14 cellular contexts compared by ENCODE assay signal in genomic region chr5:172065431-172066065, GRCh38. TPM values are rescaled to one million over a fixed set of nuclear protein-coding genes. Genes with fewer than 3 reads are reported as not detected.
DNase-seq lines count a peak whose midpoint lies in the region; ATAC-seq, FAIRE-seq and TF ChIP-seq lines count a peak whose summit lies in the region.
"Had no signal": no experiment of that assay in that cellular context is flagged by ENCODE, and none has a peak within 500 bp of the region (broad histone marks: within the 10 kb centered on the region; RNA-seq: fewer than 3 reads in every experiment).

No MANE protein-coding gene starts in this region.

- H4K8ac ChIP-seq in H1 (ENCODE audit: extremely low read depth, insufficient read depth, low read length): no peak overlapping the region

- WGBS in H1 (ENCODE audit: extremely low coverage in 1 of 2, insufficient coverage in 1 of 2, insufficient read length in 1 of 2, insufficient replicate concordance in 2 of 2, low coverage in 1 of 2, low lambda C conversion rate in 2 of 2, missing lambda C conversion rate in 1 of 2), 2 experiments: 88% methylated on average over 7 of the region's 7 CpGs; no CpG with 5 or more reads in 1 of the 2 experiments
- WGBS in psoas muscle, 3 donors: 59 to 71% (median 69%) methylated on average over 7 of the region's 7 CpGs

- no peak for FAIRE-seq in H1 (lab: Jason Lieb, UNC)
- FAIRE-seq: A204.1 had no signal

- H3K9ac ChIP-seq in H1 (replicated peaks in 1 of 4; ENCODE audit: extremely low read depth in 1 of 4, low read depth in 3 of 4, low read length in 3 of 4): no peak overlapping the region

- no peak for TF ChIP-seq CTCF in H1 (IDR thresholded peaks at IDR 0.05; ENCODE audit: control extremely low read depth in 1 of 3, insufficient read depth in 1 of 3, low read depth in 1 of 3, low read length in 3 of 3)
- no peak for TF ChIP-seq CTCF in psoas muscle (IDR thresholded peaks at IDR 0.05)

- no peak overlapping the region for H2BK20ac ChIP-seq in H1 (ENCODE audit: low read length)

- no peak overlapping the region for H3K56ac ChIP-seq in H1 (replicated peaks; ENCODE audit: insufficient read length, low read depth, low read length)

- no peak overlapping the region for H3K4me3 ChIP-seq in H1 (ENCODE audit: extremely low read depth in 1 of 4, insufficient read depth in 2 of 4, low read depth in 3 of 4, low read length in 4 of 4)
- no peak overlapping the region for H3K4me3 ChIP-seq in psoas muscle
- H3K4me3 ChIP-seq: heart right ventricle had no signal

- no peak overlapping the region for H2AFZ ChIP-seq in H1 (ENCODE audit: low read length)

- H4K91ac ChIP-seq in H1 (replicated peaks; ENCODE audit: insufficient read length, low read length): no peak overlapping the region

- H2BK12ac ChIP-seq in H1 (ENCODE audit: low read depth, low read length): no peak overlapping the region

- H3K36me3 ChIP-seq in H1 (ENCODE audit: control insufficient read depth in 2 of 4, insufficient read depth in 4 of 4, low read length in 3 of 4) (peaks cover 0 to 5% (median under 1%) of the 10 kb centered on the region in 4 experiments; a peak in 2 of 8 replicates), psoas muscle (ENCODE audit: insufficient read depth in 1 of 2, low read depth in 1 of 2) (peaks cover 0 to 16% of the 10 kb centered on the region in 2 donors)
- H3K36me3 ChIP-seq: WERI-Rb-1 had no signal

- H4K5ac ChIP-seq in H1 (ENCODE audit: insufficient read length, low read depth, low read length): no peak overlapping the region

- no peak overlapping the region for H3K14ac ChIP-seq in H1 (ENCODE audit: insufficient read length)

- H3K4me3 Mint-ChIP-seq in T-helper 1 cell treated with Interleukin-12 subunit alpha and Interleukin-12 subunit beta and Interleukin-4 antibody, amounts not matched to agents 30 μg/mL and 1 μg/mL, for 36 hours: peak overlapping the region; percentile 58
- H3K4me3 Mint-ChIP-seq in T-cell: peak overlapping the region in 2 of 3 donors; percentile 63 to 69

- H3K23me2 ChIP-seq in H1 (ENCODE audit: low read depth, low read length): no peaks in the 10 kb centered on the region

- H3K4me1 ChIP-seq in H1 (replicated peaks in 1 of 4; ENCODE audit: control insufficient read depth in 3 of 4, insufficient read depth in 4 of 4, low read length in 3 of 4): peaks cover 0 to 5% (median 0%) of the 10 kb centered on the region in 4 experiments; a peak in 4 of 7 replicates
- H3K4me1 ChIP-seq in psoas muscle: peaks cover 10% of the 10 kb centered on the region

- TF ChIP-seq RAD21 in H1 (IDR thresholded peaks at IDR 0.05 in 1 of 2, conservative IDR thresholded peaks at IDR 0.05 in 1 of 2; ENCODE audit: low read depth in 2 of 2, low read length in 2 of 2): no peak

- H3K27ac ChIP-seq in H1 (ENCODE audit: low read depth, low read length) (no peak overlapping the region), psoas muscle (no peak overlapping the region)
- H3K27ac ChIP-seq: WERI-Rb-1 had no signal

- H2BK15ac ChIP-seq in H1 (ENCODE audit: low read length): 0 out of 2 replicates have a peak overlapping the region, but pooled peaks have one; percentile 53

- peaks cover 47% of the 10 kb centered on the region for H3K4me1 Mint-ChIP-seq in T-helper 1 cell treated with Interleukin-12 subunit alpha and Interleukin-12 subunit beta and Interleukin-4 antibody, amounts not matched to agents 30 μg/mL and 1 μg/mL, for 36 hours (ENCODE audit: low read depth)
- peaks cover 73 to 82% (median 76%) of the 10 kb centered on the region in 3 donors for H3K4me1 Mint-ChIP-seq in T-cell

- H3K4ac ChIP-seq in H1 (replicated peaks; ENCODE audit: insufficient read length, low read depth, low read length): no peak overlapping the region

- H4K20me1 ChIP-seq in H1 (replicated peaks in 1 of 2; ENCODE audit: control insufficient read depth in 1 of 2, insufficient read depth in 2 of 2, low read length in 2 of 2): no peaks in the 10 kb centered on the region

- H2BK5ac ChIP-seq in H1 (ENCODE audit: low read depth, low read length): no peak overlapping the region

- H3K79me1 ChIP-seq in H1 (ENCODE audit: low read depth, low read length): no peaks in the 10 kb centered on the region

- no peaks in the 10 kb centered on the region for H3K27me3 Mint-ChIP-seq in T-helper 1 cell treated with Interleukin-12 subunit alpha and Interleukin-12 subunit beta and Interleukin-4 antibody, amounts not matched to agents 30 μg/mL and 1 μg/mL, for 36 hours (ENCODE audit: low read depth)
- no peaks in the 10 kb centered on the region for H3K27me3 Mint-ChIP-seq in T-cell

- H3K79me2 ChIP-seq in H1 (ENCODE audit: control insufficient read depth in 1 of 2, insufficient read depth in 2 of 2, low read length in 2 of 2): no peaks in the 10 kb centered on the region

- H3K9me3 Mint-ChIP-seq in T-helper 1 cell treated with Interleukin-12 subunit alpha and Interleukin-12 subunit beta and Interleukin-4 antibody, amounts not matched to agents 30 μg/mL and 1 μg/mL, for 36 hours: no peaks in the 10 kb centered on the region
- no peaks in the 10 kb centered on the region for H3K9me3 Mint-ChIP-seq in T-cell

- peak overlapping the region; percentile 90 for H3K27ac Mint-ChIP-seq in T-helper 1 cell treated with Interleukin-12 subunit alpha and Interleukin-12 subunit beta and Interleukin-4 antibody, amounts not matched to agents 30 μg/mL and 1 μg/mL, for 36 hours
- H3K27ac Mint-ChIP-seq in T-cell: peak overlapping the region; percentile 97 to 99

- intact Hi-C loops in psoas muscle (cut with DNase I): no loop called here

- no peak for TF ChIP-seq EP300 in H1 (IDR thresholded peaks at IDR 0.05; ENCODE audit: borderline replicate concordance in 1 of 2, low read depth in 2 of 2, low read length in 2 of 2)

- no peak overlapping the region for H2BK120ac ChIP-seq in H1 (replicated peaks; ENCODE audit: low read depth, low read length)

- DNase-seq in T-helper 1 cell: no peak
- DNase-seq in T-cell: no peak
- DNase-seq in H1 (ENCODE audit: low read depth in 1 of 2, low spot score in 2 of 2): no peak
- no peak for DNase-seq in psoas muscle
- DNase-seq in central memory CD4-positive, alpha-beta T cell: no peak
- DNase-seq in HUDEP-2 (lab: John Stamatoyannopoulos, UW; ENCODE audit: unreplicated experiment in 76 of 76): no peak
- DNase-seq: activated naive CD4-positive, alpha-beta T cell treated with anti-CD3 and anti-CD28 coated beads, Interleukin-2, amount 50 U/mL, for 16 hours; effector CD4-positive, alpha-beta T cell; heart right ventricle; NCI-H345; WERI-Rb-1 had no signal

- POLR2A ChIA-PET in T-cell (lab: Charles Lee): interaction anchor here in 1 of 2 donors (0.6 kb wide), 1 partner anchor 249 kb away, joined by 9 read pairs; no protein-coding TSS in a partner anchor
- POLR2A ChIA-PET in H1 (lab: Charles Lee; ENCODE audit: partially characterized antibody): no interaction called here

- H3K23ac ChIP-seq in H1 (ENCODE audit: insufficient read length): no peak overlapping the region

- CTCF ChIA-PET in T-cell (lab: Charles Lee): interaction anchor here (0.6 to 0.7 kb wide), 3 partner anchors 18 to 876 kb away, joined by 3 to 7 read pairs (median 6); no protein-coding TSS in a partner anchor
- CTCF ChIA-PET in H1 (lab: Charles Lee; ENCODE audit: partially characterized antibody): interaction anchor here (0.6 to 2.9 kb wide), 8 partner anchors 9 to 453 kb away, joined by 3 to 14 read pairs (median 4); no protein-coding TSS in a partner anchor

- H3K36me3 Mint-ChIP-seq in T-helper 1 cell treated with Interleukin-12 subunit alpha and Interleukin-12 subunit beta and Interleukin-4 antibody, amounts not matched to agents 30 μg/mL and 1 μg/mL, for 36 hours (ENCODE audit: low read depth): peaks cover 65% of the 10 kb centered on the region
- H3K36me3 Mint-ChIP-seq in T-cell: peaks cover 57% of the 10 kb centered on the region

- no peak overlapping the region for H3K18ac ChIP-seq in H1 (ENCODE audit: extremely low read depth, low read length)

- H2AK5ac ChIP-seq in H1 (ENCODE audit: low read depth, low read length): no peak overlapping the region

- TF ChIP-seq POLR2A in H1 (IDR thresholded peaks at IDR 0.05; ENCODE audit: control extremely low read depth in 1 of 2, low read depth in 2 of 2, low read length in 2 of 2): no peak

- no peak for ATAC-seq in T-cell (replicated peaks in 1 of 4)
- ATAC-seq in psoas muscle: peak; percentile 22 to 77 (median 41)
- no peak for ATAC-seq in HG03342 (IDR thresholded peaks at IDR 0.05; ENCODE audit: unreplicated experiment)
- ATAC-seq: heart right ventricle had no signal

- H3K4me2 ChIP-seq in H1 (ENCODE audit: insufficient read depth in 1 of 2, low read depth in 2 of 2, low read length in 2 of 2): no peak overlapping the region

- H3K9me3 ChIP-seq in H1 (ENCODE audit: insufficient read depth in 2 of 2, low read depth in 1 of 2, low read length in 1 of 2): no peaks in the 10 kb centered on the region
- H3K9me3 ChIP-seq in psoas muscle: no peaks in the 10 kb centered on the region
- H3K9me3 ChIP-seq: heart right ventricle had no signal

- H3K27me3 ChIP-seq in H1 (replicated peaks in 1 of 4; ENCODE audit: control insufficient read depth in 3 of 4, extremely low read depth in 1 of 4, insufficient read depth in 3 of 4, low read length in 3 of 4) (no peaks in the 10 kb centered on the region), psoas muscle (ENCODE audit: insufficient read depth in 3 of 3, low read length in 2 of 3) (no peaks in the 10 kb centered on the region)
- H3K27me3 ChIP-seq: heart right ventricle had no signal

TF ChIP-seq in H1, 55 proteins besides CTCF, POLR2A, EP300 and RAD21:
- TF ChIP-seq CBX5 (IDR thresholded peaks at IDR 0.05; ENCODE audit: low read depth, low read length): no peak
- no peak for TF ChIP-seq GABPA (IDR thresholded peaks at IDR 0.05; ENCODE audit: borderline replicate concordance, insufficient read depth, low read length)
- no peak for TF ChIP-seq HDAC6 (IDR thresholded peaks at IDR 0.05; ENCODE audit: low read depth, low read length)
- TF ChIP-seq FOSL1 (IDR thresholded peaks at IDR 0.05; ENCODE audit: insufficient read depth, low read depth, low read length): no peak
- no peak for TF ChIP-seq JUND (IDR thresholded peaks at IDR 0.05; ENCODE audit: low read length)
- TF ChIP-seq TEAD4 (IDR thresholded peaks at IDR 0.05; ENCODE audit: low read depth, low read length): no peak

RNA-seq across cellular contexts. Expression of gene FBXW11, which starts 59.1 kb away (rescaled TPM):
- total RNA-seq in T-cell: 10 to 100 TPM; 33.4 to 36.6 (median 34.2) TPM
- 75.6 and 77.2 TPM in 2 replicates for total RNA-seq in H1 (2021; fragmentation: NEBNext Ultra II Directional; extraction: Animal tissue kit (Norgen Biotek cat#: 25700))
- 41.1 and 45.0 TPM in 2 replicates for polyA plus RNA-seq in H1 (2011; rRNA removed)
- polyA plus RNA-seq in H1 (2011; cell fraction: cytosol; rRNA removed): 53.5 TPM
- polyA plus RNA-seq in H1 (2011; cell fraction: nucleus; rRNA removed): 45.3 TPM
- polyA plus RNA-seq in H1 (2012, experiment 1 of 2): 39.7 to 54.0 TPM (median 49.6 TPM) in 4 replicates
- polyA plus RNA-seq in H1 (2012, experiment 2 of 2): 15.1 TPM
- polyA plus RNA-seq in H1 (2013, experiment 1 of 2): 28.3 TPM
- 27.8 TPM for polyA plus RNA-seq in H1 (2013, experiment 2 of 2)
- polyA minus RNA-seq in H1 (2011; rRNA and poly(A)+ RNA removed): 177 and 211 TPM in 2 replicates
- 70.6 TPM for polyA minus RNA-seq in H1 (2011; cell fraction: cytosol; rRNA and poly(A)+ RNA removed)
- polyA minus RNA-seq in H1 (2011; cell fraction: nucleus; rRNA and poly(A)+ RNA removed): 72.6 TPM
- total RNA-seq in psoas muscle: 10 to 100 TPM; 42.7 to 62.8 (median 55.5) TPM
- 10 to 100 TPM; 14.7 to 50.1 (median 33.8) TPM for polyA plus RNA-seq in psoas muscle

Comparison
In these comparisons a context has a peak if more than half of its experiments do, and no peak if none do; other contexts are left out.
1. ATAC-seq: peak in psoas muscle (4 of 4); none in T-cell (0 of 4) and HG03342 (single experiment).